15 cellular contexts compared by ENCODE assay signal in the genomic region with DNA sequence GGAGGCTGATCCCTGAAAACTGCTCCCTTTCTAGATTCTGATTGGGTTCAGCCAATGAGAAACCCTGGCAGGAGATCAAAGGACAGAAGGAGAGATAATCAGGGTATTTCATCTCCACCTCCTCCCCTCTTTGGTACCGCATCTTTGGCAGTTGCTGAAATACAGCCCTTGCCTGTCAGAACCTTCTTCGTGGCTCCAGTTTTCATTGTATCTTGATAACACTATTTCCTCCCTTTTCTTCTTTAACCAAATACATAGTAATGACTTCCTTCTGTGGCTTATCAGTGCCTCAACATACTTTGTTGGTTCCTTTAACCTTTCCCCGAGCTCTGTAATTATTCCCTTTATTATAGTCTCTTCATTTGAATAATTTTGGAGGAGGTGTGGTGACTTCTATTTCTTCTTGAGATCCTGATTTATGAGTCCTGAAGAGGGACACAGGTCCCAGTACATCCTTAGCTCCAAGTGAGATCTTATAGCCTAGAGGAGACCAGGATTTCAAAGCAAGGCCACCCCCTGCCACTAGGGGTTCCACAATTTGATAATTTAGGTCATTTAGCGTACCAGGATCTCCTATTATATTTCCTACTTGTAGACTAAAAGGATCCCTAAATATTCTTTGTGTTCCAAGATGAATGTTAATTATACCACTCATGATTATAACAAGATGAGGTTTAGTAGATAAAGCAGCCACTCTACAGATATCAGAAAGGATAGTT.
DNase-seq lines count a peak whose midpoint lies in the region; ATAC-seq and TF ChIP-seq lines count a peak whose summit lies in the region.
"Had no signal": no experiment of that assay in that cellular context is flagged by ENCODE, and none has a peak within 500 bp of the region (broad histone marks: within the 10 kb centered on the region; RNA-seq: fewer than 3 reads in every experiment).

No MANE protein-coding gene starts in this region.

- peak; percentile 18 for DNase-seq in ELR (ENCODE audit: low read depth)
- peak; percentile 43 for DNase-seq in GM23338 (ENCODE audit: low spot score)
- no peak for DNase-seq in fibroblast of villous mesenchyme (ENCODE audit: low read depth)
- no peak for DNase-seq in activated CD4-positive, alpha-beta T cell treated with anti-CD3 and anti-CD28 coated beads, Interleukin-2, amount 10 ng/mL, durations not matched to agents 24 days and 14 days
- DNase-seq in SHP77 treated with DMSO at 0.1 percent for 48 hours (lab: John Stamatoyannopoulos, UW) = no peak
- no peak for DNase-seq in activated CD8-positive, alpha-beta memory T cell treated with anti-CD3 and anti-CD28 coated beads, Interleukin-2, amount 10 ng/mL, durations not matched to agents 7 days and 5 days
- DNase-seq in SIG-M5 (lab: John Stamatoyannopoulos, UW) = no peak
- DNase-seq: activated naive CD8-positive, alpha-beta T cell treated with anti-CD3 and anti-CD28 coated beads, Interleukin-2, amount 50 U/mL, for 24 hours; foreskin melanocyte; naive thymus-derived CD8-positive, alpha-beta T cell; sigmoid colon; T-helper 9 cell had no signal

- no peak overlapping the region for H3K4me3 ChIP-seq in GM23338
- H3K4me3 ChIP-seq in fibroblast of villous mesenchyme (ENCODE audit: low read depth, low read length) = no peak overlapping the region
- H3K4me3 ChIP-seq: sigmoid colon had no signal

- peaks cover 3% of the 10 kb centered on the region; the same call in 2 of the 3 replicates for H3K4me1 Mint-ChIP-seq in GM23338
- no peaks in the 10 kb centered on the region for H3K4me1 Mint-ChIP-seq in activated CD4-positive, alpha-beta T cell treated with anti-CD3 and anti-CD28 coated beads, Interleukin-2, amount 10 ng/mL, durations not matched to agents 24 days and 14 days
- no peaks in the 10 kb centered on the region for H3K4me1 Mint-ChIP-seq in activated CD8-positive, alpha-beta memory T cell treated with anti-CD3 and anti-CD28 coated beads, Interleukin-2, amount 10 ng/mL, durations not matched to agents 7 days and 5 days
- H3K4me1 Mint-ChIP-seq: activated naive CD8-positive, alpha-beta T cell treated with anti-CD3 and anti-CD28 coated beads, Interleukin-2, amount 50 U/mL, for 24 hours had no signal

- no peak overlapping the region for H3K4me3 Mint-ChIP-seq in GM23338
- no peak overlapping the region for H3K4me3 Mint-ChIP-seq in activated CD4-positive, alpha-beta T cell treated with anti-CD3 and anti-CD28 coated beads, Interleukin-2, amount 10 ng/mL, durations not matched to agents 24 days and 14 days
- H3K4me3 Mint-ChIP-seq in activated CD8-positive, alpha-beta memory T cell treated with anti-CD3 and anti-CD28 coated beads, Interleukin-2, amount 10 ng/mL, durations not matched to agents 7 days and 5 days = no peak overlapping the region
- H3K4me3 Mint-ChIP-seq: activated naive CD8-positive, alpha-beta T cell treated with anti-CD3 and anti-CD28 coated beads, Interleukin-2, amount 50 U/mL, for 24 hours; naive thymus-derived CD8-positive, alpha-beta T cell had no signal

- H3K9me3 Mint-ChIP-seq in GM23338 = no peaks in the 10 kb centered on the region
- H3K9me3 Mint-ChIP-seq in activated CD4-positive, alpha-beta T cell treated with anti-CD3 and anti-CD28 coated beads, Interleukin-2, amount 10 ng/mL, durations not matched to agents 24 days and 14 days = no peaks in the 10 kb centered on the region
- no peaks in the 10 kb centered on the region for H3K9me3 Mint-ChIP-seq in activated CD8-positive, alpha-beta memory T cell treated with anti-CD3 and anti-CD28 coated beads, Interleukin-2, amount 10 ng/mL, durations not matched to agents 7 days and 5 days (ENCODE audit: low read depth)
- H3K9me3 Mint-ChIP-seq: activated naive CD8-positive, alpha-beta T cell treated with anti-CD3 and anti-CD28 coated beads, Interleukin-2, amount 50 U/mL, for 24 hours; naive thymus-derived CD8-positive, alpha-beta T cell had no signal

- H3K27me3 Mint-ChIP-seq in GM23338 (ENCODE audit: insufficient read depth, low read depth, poor library complexity) = peaks cover 2% of the 10 kb centered on the region
- peaks cover 4% of the 10 kb centered on the region for H3K27me3 Mint-ChIP-seq in activated CD4-positive, alpha-beta T cell treated with anti-CD3 and anti-CD28 coated beads, Interleukin-2, amount 10 ng/mL, durations not matched to agents 24 days and 14 days
- peaks cover 26% of the 10 kb centered on the region for H3K27me3 Mint-ChIP-seq in activated CD8-positive, alpha-beta memory T cell treated with anti-CD3 and anti-CD28 coated beads, Interleukin-2, amount 10 ng/mL, durations not matched to agents 7 days and 5 days
- H3K27me3 Mint-ChIP-seq: activated naive CD8-positive, alpha-beta T cell treated with anti-CD3 and anti-CD28 coated beads, Interleukin-2, amount 50 U/mL, for 24 hours had no signal

- no peaks in the 10 kb centered on the region for H4K20me1 ChIP-seq in GM23338 (replicated peaks; ENCODE audit: insufficient read depth)

- CTCF ChIA-PET in activated CD8-positive, alpha-beta memory T cell treated with anti-CD3 and anti-CD28 coated beads, Interleukin-2, amount 10 ng/mL, durations not matched to agents 7 days and 5 days (lab: Charles Lee) = no interaction called here

- H3F3A ChIP-seq in GM23338 (replicated peaks; ENCODE audit: low read depth) = no peaks in the 10 kb centered on the region

- peak; percentile 40 to 63 for TF ChIP-seq CTCF in GM23338 (conservative IDR thresholded peaks at IDR 0.05; ENCODE audit: low read depth in 2 of 2)
- TF ChIP-seq CTCF in fibroblast of villous mesenchyme (IDR thresholded peaks at IDR 0.05; ENCODE audit: insufficient read depth, low read depth, low read length) = peak; percentile 25

- no peak overlapping the region for H3K27ac Mint-ChIP-seq in GM23338
- no peak overlapping the region for H3K27ac Mint-ChIP-seq in activated CD4-positive, alpha-beta T cell treated with anti-CD3 and anti-CD28 coated beads, Interleukin-2, amount 10 ng/mL, durations not matched to agents 24 days and 14 days
- H3K27ac Mint-ChIP-seq in activated CD8-positive, alpha-beta memory T cell treated with anti-CD3 and anti-CD28 coated beads, Interleukin-2, amount 10 ng/mL, durations not matched to agents 7 days and 5 days = no peak overlapping the region
- H3K27ac Mint-ChIP-seq: activated naive CD8-positive, alpha-beta T cell treated with anti-CD3 and anti-CD28 coated beads, Interleukin-2, amount 50 U/mL, for 24 hours had no signal

- H3K4me2 ChIP-seq in GM23338 = no peak overlapping the region
- H3K4me2 ChIP-seq: KMS-11 had no signal

- ATAC-seq in GM23338 (no peak), SK-N-SH treated with all-trans-retinoic acid at 6 μM for 48 hours (0 out of 3 replicates have a peak, but pooled peaks have one; percentile 33)
- no peak for ATAC-seq in activated CD8-positive, alpha-beta memory T cell treated with anti-CD3 and anti-CD28 coated beads, Interleukin-2, amount 10 ng/mL, durations not matched to agents 7 days and 5 days
- ATAC-seq: activated naive CD8-positive, alpha-beta T cell treated with anti-CD3 and anti-CD28 coated beads, Interleukin-2, amount 50 U/mL, for 24 hours; naive thymus-derived CD8-positive, alpha-beta T cell; Panc1 had no signal

- no peaks in the 10 kb centered on the region for H3K79me2 ChIP-seq in GM23338 (replicated peaks; ENCODE audit: insufficient read depth)

- 0 out of 2 replicates have a peak, but pooled peaks cover 4% of the 10 kb centered on the region for H3K4me1 ChIP-seq in GM23338 (ENCODE audit: insufficient read depth)
- H3K4me1 ChIP-seq: sigmoid colon had no signal

- H3K36me3 Mint-ChIP-seq in GM23338 (ENCODE audit: low read depth) = no peaks in the 10 kb centered on the region
- no peaks in the 10 kb centered on the region for H3K36me3 Mint-ChIP-seq in activated CD4-positive, alpha-beta T cell treated with anti-CD3 and anti-CD28 coated beads, Interleukin-2, amount 10 ng/mL, durations not matched to agents 24 days and 14 days (ENCODE audit: low read depth)
- no peaks in the 10 kb centered on the region for H3K36me3 Mint-ChIP-seq in activated CD8-positive, alpha-beta memory T cell treated with anti-CD3 and anti-CD28 coated beads, Interleukin-2, amount 10 ng/mL, durations not matched to agents 7 days and 5 days
- H3K36me3 Mint-ChIP-seq: naive thymus-derived CD8-positive, alpha-beta T cell had no signal

- no peak overlapping the region for H2AFZ ChIP-seq in GM23338

- H3K27ac ChIP-seq in GM23338 (ENCODE audit: low read depth) = no peak overlapping the region
- H3K27ac ChIP-seq: KMS-11, sigmoid colon had no signal

- no peaks in the 10 kb centered on the region for H3K36me3 ChIP-seq in GM23338 (ENCODE audit: insufficient read depth)
- H3K36me3 ChIP-seq: sigmoid colon had no signal

- intact Hi-C loops in activated CD4-positive, alpha-beta T cell treated with anti-CD3 and anti-CD28 coated beads, Interleukin-2, amount 10 ng/mL, durations not matched to agents 24 days and 14 days (cut with micrococcal nuclease) = no loop called here

- peaks cover 16% of the 10 kb centered on the region for H3K9me2 ChIP-seq in GM23338 (ENCODE audit: insufficient read depth)

- H3K27me3 ChIP-seq in GM23338 (ENCODE audit: insufficient read depth) = no peaks in the 10 kb centered on the region
- H3K27me3 ChIP-seq: sigmoid colon had no signal

TF ChIP-seq in SK-N-SH treated with all-trans-retinoic acid at 6 μM for 48 hours, 23 proteins besides CTCF, POLR2A, EP300 and RAD21 (continues in another document):
- TF ChIP-seq PPARA (CRISPR knock-in tag; IDR thresholded peaks at IDR 0.05; ENCODE audit: borderline replicate concordance) = no peak
- TF ChIP-seq ZNF70 (CRISPR knock-in tag; IDR thresholded peaks at IDR 0.05) = no peak
- no peak for TF ChIP-seq RARB (CRISPR knock-in tag; IDR thresholded peaks at IDR 0.05)
- TF ChIP-seq ESRRG (CRISPR knock-in tag; IDR thresholded peaks at IDR 0.05) = no peak
- no peak for TF ChIP-seq GLIS3 (CRISPR knock-in tag; IDR thresholded peaks at IDR 0.05)
- TF ChIP-seq ZFP3 (CRISPR knock-in tag; IDR thresholded peaks at IDR 0.05) = no peak
- TF ChIP-seq, protein P1, sequence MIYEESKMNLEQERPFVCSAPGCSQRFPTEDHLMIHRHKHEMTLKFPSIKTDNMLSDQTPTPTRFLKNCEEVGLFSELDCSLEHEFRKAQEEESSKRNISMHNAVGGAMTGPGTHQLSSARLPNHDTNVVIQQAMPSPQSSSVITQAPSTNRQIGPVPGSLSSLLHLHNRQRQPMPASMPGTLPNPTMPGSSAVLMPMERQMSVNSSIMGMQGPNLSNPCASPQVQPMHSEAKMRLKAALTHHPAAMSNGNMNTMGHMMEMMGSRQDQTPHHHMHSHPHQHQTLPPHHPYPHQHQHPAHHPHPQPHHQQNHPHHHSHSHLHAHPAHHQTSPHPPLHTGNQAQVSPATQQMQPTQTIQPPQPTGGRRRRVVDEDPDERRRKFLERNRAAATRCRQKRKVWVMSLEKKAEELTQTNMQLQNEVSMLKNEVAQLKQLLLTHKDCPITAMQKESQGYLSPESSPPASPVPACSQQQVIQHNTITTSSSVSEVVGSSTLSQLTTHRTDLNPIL (CRISPR knock-in tag; IDR thresholded peaks at IDR 0.05; ENCODE audit: low read depth) = no peak
- no peak for TF ChIP-seq ARNTL (CRISPR knock-in tag; IDR thresholded peaks at IDR 0.05; ENCODE audit: borderline replicate concordance, low read depth)
- TF ChIP-seq ZFP30 (CRISPR knock-in tag; IDR thresholded peaks at IDR 0.05) = no peak

Comparison
In these comparisons a context has a peak if more than half of its experiments do, and no peak if none do; other contexts are left out.
1. DNase-seq: peak in ELR (single experiment) and GM23338 (single experiment); none in fibroblast of villous mesenchyme (single experiment), activated CD4-positive, alpha-beta T cell treated with anti-CD3 and anti-CD28 coated beads, Interleukin-2, amount 10 ng/mL, durations not matched to agents 24 days and 14 days (single experiment), SHP77 treated with DMSO at 0.1 percent for 48 hours (single experiment), activated CD8-positive, alpha-beta memory T cell treated with anti-CD3 and anti-CD28 coated beads, Interleukin-2, amount 10 ng/mL, durations not matched to agents 7 days and 5 days (single experiment) and SIG-M5 (single experiment).